8 cellular contexts compared by ENCODE assay signal in genomic region chr18:50878345-50879301, GRCh38. TPM values are rescaled to one million over a fixed set of nuclear protein-coding genes. Genes with fewer than 3 reads are reported as not detected.
A peak's percentile ranks its signal among the peaks of the same experiment; 100 is the strongest.
DNase-seq lines count a peak whose midpoint lies in the region; FAIRE-seq and TF ChIP-seq lines count a peak whose summit lies in the region.

ME2 (plus strand) TSS chr18:50879118; CDS start chr18:50895821, 16,703 bp downstream.

- H3K4me1 Mint-ChIP-seq in HFFc6 (ENCODE audit: low read depth), result peaks cover 16% of the 10 kb centered on the region
- H3K4me1 Mint-ChIP-seq in activated naive CD4-positive, alpha-beta T cell treated with anti-CD3 and anti-CD28 coated beads for 36 hours (ENCODE audit: low read depth), result peaks cover 27% of the 10 kb centered on the region

- H3K4me2 ChIP-seq in neuronal stem cell (ENCODE audit: insufficient read depth, low read length, poor library complexity, severe bottlenecking), result peak within 1 kb of the TSS; percentile 75

- TF ChIP-seq CTCF in HFFc6 (IDR thresholded peaks at IDR 0.05) (no peak), NB4 (IDR thresholded peaks at IDR 0.05; ENCODE audit: low read depth, low read length) (no peak)

- peak within 1 kb of the TSS; percentile 93 for H2BK15ac ChIP-seq in neuronal stem cell (ENCODE audit: low read length)

- H3K27ac Mint-ChIP-seq in HFFc6, result peak within 1 kb of the TSS; percentile 90
- peak within 1 kb of the TSS; percentile 99 for H3K27ac Mint-ChIP-seq in activated naive CD4-positive, alpha-beta T cell treated with anti-CD3 and anti-CD28 coated beads for 36 hours

- peak within 1 kb of the TSS; percentile 70 for H4K8ac ChIP-seq in neuronal stem cell (ENCODE audit: low read depth, low read length)

- TF ChIP-seq POLR2A in NB4 (IDR thresholded peaks at IDR 0.05; ENCODE audit: extremely low read depth, insufficient read length), result peak; percentile 89

- peak within 1 kb of the TSS; percentile 85 for H2BK5ac ChIP-seq in neuronal stem cell (ENCODE audit: low read length)

- H3K14ac ChIP-seq in neuronal stem cell (ENCODE audit: low read length), result peak within 1 kb of the TSS; percentile 25

- peak within 1 kb of the TSS; percentile 98 for H3K23ac ChIP-seq in neuronal stem cell (ENCODE audit: low read depth, low read length, poor library complexity)

- no peak within 1 kb of the TSS for H3K4ac ChIP-seq in neuronal stem cell (ENCODE audit: low read length)

- CTCF ChIA-PET in activated naive CD4-positive, alpha-beta T cell treated with anti-CD3 and anti-CD28 coated beads for 36 hours (lab: Charles Lee), result interaction anchor here (0.7 to 1.6 kb wide), 4 partner anchors 9 to 88 kb away, joined by 3 to 6 read pairs (median 4); partner anchors contain the start of gene MRO

- no CpG with 5 or more reads among the region's 78 CpGs for WGBS in neuronal stem cell (ENCODE audit: extremely low coverage in 2 of 2, insufficient read length in 2 of 2, insufficient replicate concordance in 1 of 2), 2 donors

- FAIRE-seq in frontal cortex (lab: Jason Lieb, UNC), result no peak

- peak within 1 kb of the TSS; percentile 97 for H3K4me3 Mint-ChIP-seq in HFFc6
- peak within 1 kb of the TSS; percentile 98 for H3K4me3 Mint-ChIP-seq in activated naive CD4-positive, alpha-beta T cell treated with anti-CD3 and anti-CD28 coated beads for 36 hours

- H3K27me3 ChIP-seq in neuronal stem cell (ENCODE audit: control insufficient read depth in 3 of 3, insufficient read depth in 3 of 3, low read depth in 1 of 3, low read length in 3 of 3) (no peaks in the 10 kb centered on the region), subcutaneous abdominal adipose tissue (ENCODE audit: control insufficient read depth in 5 of 5, insufficient read depth in 4 of 5, low read length in 5 of 5) (no peaks in the 10 kb centered on the region)

- H3K4me3 ChIP-seq in NB4 (ENCODE audit: low read depth, low read length) (peak within 1 kb of the TSS; percentile 85), neuronal stem cell (ENCODE audit: low read length in 2 of 2) (peak within 1 kb of the TSS; percentile 82 to 94), subcutaneous abdominal adipose tissue (ENCODE audit: low read depth in 1 of 5, low read length in 5 of 5) (peak within 1 kb of the TSS; percentile 74 to 99 (median 87))

- peak within 1 kb of the TSS; percentile 98 for H3K18ac ChIP-seq in neuronal stem cell (ENCODE audit: low read length)

- H3K27ac ChIP-seq in neuronal stem cell (replicated peaks; ENCODE audit: low read length) (peak within 1 kb of the TSS; percentile 85), subcutaneous abdominal adipose tissue (ENCODE audit: low read depth, low read length) (peak within 1 kb of the TSS; percentile 77)

- peaks cover 12 to 27% of the 10 kb centered on the region in 2 donors for H3K4me1 ChIP-seq in neuronal stem cell (ENCODE audit: control insufficient read depth in 2 of 2, insufficient read depth in 1 of 2, low read depth in 1 of 2, low read length in 2 of 2)
- H3K4me1 ChIP-seq in subcutaneous abdominal adipose tissue (ENCODE audit: control insufficient read depth in 5 of 5, insufficient read depth in 5 of 5, low read length in 5 of 5), result peaks cover 0 to 20% (median 17%) of the 10 kb centered on the region in 5 donors

- H2BK120ac ChIP-seq in neuronal stem cell (ENCODE audit: low read depth, low read length), result no peak within 1 kb of the TSS

- H3K9ac ChIP-seq in neuronal stem cell (ENCODE audit: low read depth, low read length, poor library complexity), result peak within 1 kb of the TSS; percentile 85
- H3K9ac ChIP-seq in subcutaneous abdominal adipose tissue (ENCODE audit: low read length in 5 of 5), result peak within 1 kb of the TSS; percentile 59 to 92 (median 86)

- peak; percentile 79 for DNase-seq in GM04504 (ENCODE audit: low read depth)
- peak; percentile 82 for DNase-seq in HFFc6
- peak; percentile 95 for DNase-seq in NB4 (ENCODE audit: low read depth)
- peak; percentile 90 for DNase-seq in SK-N-DZ (ENCODE audit: low spot score)
- DNase-seq in activated naive CD4-positive, alpha-beta T cell treated with anti-CD3 and anti-CD28 coated beads for 36 hours, result peak; percentile 90
- peak; percentile 90 to 95 for DNase-seq in frontal cortex (ENCODE audit: low spot score in 2 of 2)
- DNase-seq in neuronal stem cell (ENCODE audit: low spot score), result peak; percentile 95

- H3K9me3 ChIP-seq in neuronal stem cell (replicated peaks in 1 of 2; ENCODE audit: control insufficient read depth in 2 of 2, insufficient read depth in 1 of 2, low read depth in 1 of 2, low read length in 2 of 2) (peaks cover 0 to 4% of the 10 kb centered on the region in 2 donors), subcutaneous abdominal adipose tissue (ENCODE audit: control insufficient read depth in 5 of 5, low read length in 5 of 5) (no peaks in the 10 kb centered on the region)

- H3K9me3 Mint-ChIP-seq in HFFc6, result no peaks in the 10 kb centered on the region
- no peaks in the 10 kb centered on the region for H3K9me3 Mint-ChIP-seq in activated naive CD4-positive, alpha-beta T cell treated with anti-CD3 and anti-CD28 coated beads for 36 hours

- peaks cover 3% of the 10 kb centered on the region for H3K79me1 ChIP-seq in neuronal stem cell (ENCODE audit: low read depth, low read length)

- H2AK5ac ChIP-seq in neuronal stem cell (ENCODE audit: low read depth, low read length), result peak within 1 kb of the TSS; percentile 60

- H3K36me3 ChIP-seq in neuronal stem cell (replicated peaks in 1 of 2; ENCODE audit: control insufficient read depth in 2 of 2, insufficient read depth in 2 of 2, low read length in 2 of 2), result peaks cover 0 to 9% of the 10 kb centered on the region in 2 donors
- no peaks in the 10 kb centered on the region for H3K36me3 ChIP-seq in subcutaneous abdominal adipose tissue (ENCODE audit: control insufficient read depth in 5 of 5, insufficient read depth in 5 of 5, low read length in 5 of 5)

- H2BK12ac ChIP-seq in neuronal stem cell (ENCODE audit: low read length), result no peak within 1 kb of the TSS

- intact Hi-C loops in activated naive CD4-positive, alpha-beta T cell treated with anti-CD3 and anti-CD28 coated beads for 36 hours (cut with micrococcal nuclease), result loop anchor here (1.0 kb wide), 7 partner anchors 22 to 591 kb away; partner anchors contain the start of genes CXXC1, ELAC1, MEX3C and SMAD4

- peaks cover 10% of the 10 kb centered on the region for H3K27me3 Mint-ChIP-seq in HFFc6 (ENCODE audit: insufficient read depth)
- H3K27me3 Mint-ChIP-seq in activated naive CD4-positive, alpha-beta T cell treated with anti-CD3 and anti-CD28 coated beads for 36 hours (ENCODE audit: low read depth), result peaks cover 3% of the 10 kb centered on the region

- no peak within 1 kb of the TSS for H4K91ac ChIP-seq in neuronal stem cell (ENCODE audit: low read depth, low read length, poor library complexity)

- H3K36me3 Mint-ChIP-seq in HFFc6 (ENCODE audit: low read depth), result no peaks in the 10 kb centered on the region
- H3K36me3 Mint-ChIP-seq in activated naive CD4-positive, alpha-beta T cell treated with anti-CD3 and anti-CD28 coated beads for 36 hours (ENCODE audit: low read depth), result peaks cover 12% of the 10 kb centered on the region

- peak within 1 kb of the TSS; percentile 97 for H2AFZ ChIP-seq in neuronal stem cell (ENCODE audit: low read length)

RNA-seq across cellular contexts. Expression of gene ME2, which starts in this region (rescaled TPM):
- 10 to 100 TPM; 34.6 to 43.4 (median 38.7) TPM for total RNA-seq in HFFc6 (2021; fragmentation: NEBNext Ultra II Directional; extraction: Animal tissue kit (Norgen Biotek cat#: 25700))
- 46.8 and 53.0 TPM in 2 replicates for polyA plus RNA-seq in SK-N-DZ (2014; cell fraction: cytosol; rRNA removed)
- polyA plus RNA-seq in SK-N-DZ (2014; cell fraction: nucleus; rRNA removed), result 42.1 and 42.3 TPM in 2 replicates
- 100 to 1,000 TPM; 137 to 146 TPM for total RNA-seq in activated naive CD4-positive, alpha-beta T cell treated with anti-CD3 and anti-CD28 coated beads for 36 hours
- total RNA-seq in frontal cortex, result 152 TPM
- 60.4 TPM for polyA plus RNA-seq in neuronal stem cell (2013, experiment 1 of 2)
- 63.1 TPM for polyA plus RNA-seq in neuronal stem cell (2013, experiment 2 of 2)

Comparison
In these comparisons a context has a peak if more than half of its experiments do, and no peak if none do; other contexts are left out.
1. Peak in every context shown above with its lines: DNase-seq, H3K4me3 ChIP-seq and H3K27ac ChIP-seq.